Comparison of ENCODE assay signal across 10 cellular contexts in the genomic region with DNA sequence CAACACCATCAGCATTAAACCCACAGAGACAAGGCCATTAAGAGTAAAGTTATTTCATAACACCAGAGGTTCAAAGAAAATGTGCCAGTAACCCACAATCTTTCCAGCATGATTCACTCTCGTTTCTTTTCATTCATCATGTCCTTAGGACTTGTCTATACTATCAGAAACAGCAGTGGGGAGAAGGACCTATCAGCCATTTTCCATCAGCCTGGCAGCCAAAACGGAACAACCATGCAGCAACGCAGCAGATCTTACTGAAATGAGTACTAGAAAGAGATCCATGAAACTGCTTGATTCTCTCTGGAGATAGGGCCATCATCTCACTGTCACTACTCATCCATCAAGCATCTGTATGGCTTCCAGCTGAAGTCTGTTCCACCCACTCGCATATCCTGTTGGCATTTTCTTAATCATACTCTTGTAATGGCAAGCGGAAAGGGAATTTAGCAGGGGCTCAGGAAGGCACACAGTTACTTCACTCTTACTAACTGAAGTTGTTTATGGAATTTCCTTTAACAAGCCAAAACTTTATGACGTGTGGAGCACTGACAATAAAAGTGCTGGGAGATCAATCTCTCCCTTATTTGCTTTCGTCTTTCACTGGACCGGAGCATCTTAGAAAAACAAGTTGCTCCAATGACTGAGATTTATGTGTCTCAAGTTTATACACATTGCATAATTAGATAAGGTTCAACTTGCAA.
A peak's percentile ranks its signal among the peaks of the same experiment; 100 is the strongest.
DNase-seq lines count a peak whose midpoint lies in the region; ATAC-seq and TF ChIP-seq lines count a peak whose summit lies in the region.
"Had no signal": no experiment of that assay in that cellular context is flagged by ENCODE, and none has a peak within 500 bp of the region (broad histone marks: within the 10 kb centered on the region; RNA-seq: fewer than 3 reads in every experiment).

No MANE protein-coding gene starts in this region.

- no peaks in the 10 kb centered on the region for H3K27me3 Mint-ChIP-seq in T-helper 17 cell
- peaks cover 0 to 3% (median 0%) of the 10 kb centered on the region in 3 donors for H3K27me3 Mint-ChIP-seq in CD14-positive monocyte (ENCODE audit: low read depth in 3 of 3)
- H3K27me3 Mint-ChIP-seq: activated naive CD8-positive, alpha-beta T cell had no signal

- peaks cover 27% of the 10 kb centered on the region for H3K4me1 Mint-ChIP-seq in T-helper 17 cell
- H3K4me1 Mint-ChIP-seq in CD14-positive monocyte: no peaks in the 10 kb centered on the region

- H3K36me3 Mint-ChIP-seq in T-helper 17 cell (ENCODE audit: low read depth): no peaks in the 10 kb centered on the region
- H3K36me3 Mint-ChIP-seq in CD14-positive monocyte: no peaks in the 10 kb centered on the region
- H3K36me3 Mint-ChIP-seq: activated naive CD8-positive, alpha-beta T cell had no signal

- peaks cover 0 to 2% (median 0%) of the 10 kb centered on the region in 7 donors for H3K9me3 Mint-ChIP-seq in CD14-positive monocyte

- intact Hi-C loops in CD14-positive monocyte (cut with micrococcal nuclease): no loop called here

- TF ChIP-seq CTCF in foreskin fibroblast (IDR thresholded peaks at IDR 0.05; ENCODE audit: low read depth, low read length) (no peak), CD14-positive monocyte (IDR thresholded peaks at IDR 0.05) (no peak)

- no peak overlapping the region for H3K4me3 ChIP-seq in foreskin fibroblast (ENCODE audit: low read depth in 1 of 2, low read length in 2 of 2)
- H3K4me3 ChIP-seq: BLaER1 treated with 17β-estradiol and CSF1 and Interleukin-3, amounts not matched to agents 10 nM and 100 nM had no signal

- H3K4me3 Mint-ChIP-seq in T-helper 17 cell: peak overlapping the region; percentile 13
- H3K4me3 Mint-ChIP-seq in CD14-positive monocyte: no peak overlapping the region
- H3K4me3 Mint-ChIP-seq: activated naive CD8-positive, alpha-beta T cell had no signal

- H3K9me3 ChIP-seq in T-helper 17 cell (ENCODE audit: control insufficient read depth, low read length, poor library complexity, severe bottlenecking): no peaks in the 10 kb centered on the region
- H3K9me3 ChIP-seq: BLaER1 treated with 17β-estradiol and CSF1 and Interleukin-3, amounts not matched to agents 10 nM and 100 nM had no signal

- peak; percentile 39 for DNase-seq in activated naive CD4-positive, alpha-beta T cell treated with Interleukin-2 at 50 U/mL for 16 hours
- DNase-seq in activated naive CD4-positive, alpha-beta T cell (lab: John Stamatoyannopoulos, UW): no peak
- DNase-seq in T-helper 17 cell (no peak), foreskin fibroblast (peak; percentile 72), medulla oblongata (ENCODE audit: extremely low spot score) (no peak), occipital lobe (lab: John Stamatoyannopoulos, UW) (no peak), CD14-positive monocyte (ENCODE audit: low spot score) (no peak)
- DNase-seq in stimulated activated CD8-positive, alpha-beta memory T cell treated with anti-CD3 and anti-CD28 coated beads, Interleukin-4, amount 100 ng/mL, for 48 hours: peak; percentile 35

- no peak for ATAC-seq in T-helper 17 cell

- peak overlapping the region; percentile 11 for H3K27ac Mint-ChIP-seq in T-helper 17 cell
- H3K27ac Mint-ChIP-seq in CD14-positive monocyte: no peak overlapping the region
- H3K27ac Mint-ChIP-seq: activated naive CD8-positive, alpha-beta T cell had no signal

Comparison
In these comparisons a context has a peak if more than half of its experiments do, and no peak if none do; other contexts are left out.
1. DNase-seq: peak in activated naive CD4-positive, alpha-beta T cell treated with Interleukin-2 at 50 U/mL for 16 hours (single experiment), foreskin fibroblast (2 of 2) and stimulated activated CD8-positive, alpha-beta memory T cell treated with anti-CD3 and anti-CD28 coated beads, Interleukin-4, amount 100 ng/mL, for 48 hours (single experiment); none in activated naive CD4-positive, alpha-beta T cell (0 of 4), T-helper 17 cell (0 of 3), medulla oblongata (single experiment), occipital lobe (single experiment) and CD14-positive monocyte (single experiment).